In the genomic region with DNA sequence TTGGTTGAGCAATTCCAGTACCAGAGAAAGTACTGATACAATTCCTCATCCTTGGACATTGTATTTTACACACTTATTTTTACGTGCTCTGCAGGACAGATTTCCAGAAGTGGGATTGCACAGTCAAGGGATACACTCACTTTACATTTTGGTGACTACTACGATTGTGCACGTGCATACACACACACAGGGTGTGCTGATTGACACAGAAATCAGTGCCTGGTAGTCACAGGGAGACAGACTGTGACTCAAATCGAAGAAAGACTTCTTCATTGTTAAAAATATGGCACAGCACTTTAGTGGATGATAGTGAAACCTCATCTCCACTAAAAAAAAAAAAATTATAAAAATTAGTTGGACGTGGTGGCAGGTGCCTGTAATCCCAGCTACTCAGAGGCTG, we compare ENCODE assay signal across 18 cellular contexts. TPM values are rescaled to one million over a fixed set of nuclear protein-coding genes. Genes with fewer than 3 reads are reported as not detected.
DNase-seq lines count a peak whose midpoint lies in the region; ATAC-seq lines count a peak whose summit lies in the region.
"Had no signal": no experiment of that assay in that cellular context is flagged by ENCODE, and none has a peak within 500 bp of the region (broad histone marks: within the 10 kb centered on the region; RNA-seq: fewer than 3 reads in every experiment).

No MANE protein-coding gene starts in this region.

- peak overlapping the region; percentile 27 for H3K27ac Mint-ChIP-seq in activated CD4-positive, alpha-beta T cell treated with anti-CD3 and anti-CD28 coated beads for 36 hours
- peak overlapping the region; percentile 18 for H3K27ac Mint-ChIP-seq in stimulated activated naive CD8-positive, alpha-beta T cell treated with anti-CD3 and anti-CD28 coated beads, Interleukin-15, Interleukin-2, amounts not matched to agents 100 ng/mL and 50 ng/mL, for 24 hours
- H3K27ac Mint-ChIP-seq in activated CD8-positive, alpha-beta T cell treated with anti-CD3 and anti-CD28 coated beads, Interleukin-2, amount 10 ng/mL, durations not matched to agents 7 days and 5 days: no peak overlapping the region
- no peak overlapping the region for H3K27ac Mint-ChIP-seq in stimulated activated effector memory CD8-positive, alpha-beta T cell treated with anti-CD3 and anti-CD28 coated beads, Interleukin-12 subunit alpha, Interleukin-12 subunit beta, amount 100 ng/mL, for 72 hours
- H3K27ac Mint-ChIP-seq: HFFc6 had no signal

- ATAC-seq in activated CD4-positive, alpha-beta T cell treated with anti-CD3 and anti-CD28 coated beads for 36 hours: peak; percentile 39
- no peak for ATAC-seq in stimulated activated naive CD8-positive, alpha-beta T cell treated with anti-CD3 and anti-CD28 coated beads, Interleukin-15, Interleukin-2, amounts not matched to agents 100 U/mL and 50 U/mL, for 24 hours
- no peak for ATAC-seq in activated CD8-positive, alpha-beta T cell treated with anti-CD3 and anti-CD28 coated beads, Interleukin-2, amount 10 ng/mL, durations not matched to agents 7 days and 5 days
- peak; percentile 27 for ATAC-seq in stimulated activated effector memory CD8-positive, alpha-beta T cell treated with anti-CD3 and anti-CD28 coated beads, Interleukin-12 subunit alpha, Interleukin-12 subunit beta, amount 100 ng/mL, for 72 hours
- no peak for ATAC-seq in HG03135 (IDR thresholded peaks at IDR 0.05; ENCODE audit: unreplicated experiment)
- ATAC-seq: HepG2 had no signal

- H3K27me3 Mint-ChIP-seq in activated CD4-positive, alpha-beta T cell treated with anti-CD3 and anti-CD28 coated beads for 36 hours: no peaks in the 10 kb centered on the region
- no peaks in the 10 kb centered on the region for H3K27me3 Mint-ChIP-seq in stimulated activated naive CD8-positive, alpha-beta T cell treated with anti-CD3 and anti-CD28 coated beads, Interleukin-15, Interleukin-2, amounts not matched to agents 100 ng/mL and 50 ng/mL, for 24 hours
- no peaks in the 10 kb centered on the region for H3K27me3 Mint-ChIP-seq in activated CD8-positive, alpha-beta T cell treated with anti-CD3 and anti-CD28 coated beads, Interleukin-2, amount 10 ng/mL, durations not matched to agents 7 days and 5 days (ENCODE audit: low read depth)
- H3K27me3 Mint-ChIP-seq: CD8-positive, alpha-beta memory T cell had no signal

- CTCF ChIA-PET in activated CD4-positive, alpha-beta T cell treated with anti-CD3 and anti-CD28 coated beads for 36 hours (lab: Charles Lee): interaction anchor here (0.8 to 1.2 kb wide), 4 partner anchors 11 to 44 kb away, joined by 3 read pairs; no protein-coding TSS in a partner anchor
- CTCF ChIA-PET in activated CD8-positive, alpha-beta T cell treated with anti-CD3 and anti-CD28 coated beads, Interleukin-2, amount 10 ng/mL, durations not matched to agents 7 days and 5 days (lab: Charles Lee): interaction anchor here (1.4 kb wide), 1 partner anchor 15 kb away, joined by 5 read pairs; no protein-coding TSS in a partner anchor

- DNase-seq in activated CD4-positive, alpha-beta T cell treated with anti-CD3 and anti-CD28 coated beads for 36 hours: no peak
- DNase-seq in activated CD4-positive, alpha-beta T cell treated with anti-CD3 and anti-CD28 coated beads, Interleukin-2, amount 50 U/mL, for 48 hours: no peak
- no peak for DNase-seq in stimulated activated naive CD8-positive, alpha-beta T cell treated with anti-CD3 and anti-CD28 coated beads, Interleukin-15, Interleukin-2, amounts not matched to agents 100 U/mL and 50 U/mL, for 24 hours
- peak; percentile 13 for DNase-seq in activated CD8-positive, alpha-beta T cell treated with anti-CD3 and anti-CD28 coated beads, Interleukin-2, amount 10 ng/mL, durations not matched to agents 7 days and 5 days
- peak in 1 of 2 donors; percentile 29 for DNase-seq in stimulated activated effector memory CD8-positive, alpha-beta T cell treated with anti-CD3 and anti-CD28 coated beads, Interleukin-12 subunit alpha, Interleukin-12 subunit beta, amount 100 ng/mL, for 72 hours (ENCODE audit: low spot score in 2 of 2)
- no peak for DNase-seq in SK-N-DZ (ENCODE audit: low spot score)
- DNase-seq: 8988T; AML-193; Caco-2; CD8-positive, alpha-beta memory T cell; DMS53; GF-D8; HCEC 1CT; HFFc6 had no signal

- no peak overlapping the region for H3K4me3 Mint-ChIP-seq in activated CD4-positive, alpha-beta T cell treated with anti-CD3 and anti-CD28 coated beads for 36 hours
- no peak overlapping the region for H3K4me3 Mint-ChIP-seq in stimulated activated naive CD8-positive, alpha-beta T cell treated with anti-CD3 and anti-CD28 coated beads, Interleukin-15, Interleukin-2, amounts not matched to agents 100 ng/mL and 50 ng/mL, for 24 hours
- H3K4me3 Mint-ChIP-seq in activated CD8-positive, alpha-beta T cell treated with anti-CD3 and anti-CD28 coated beads, Interleukin-2, amount 10 ng/mL, durations not matched to agents 7 days and 5 days: no peak overlapping the region
- H3K4me3 Mint-ChIP-seq in stimulated activated effector memory CD8-positive, alpha-beta T cell treated with anti-CD3 and anti-CD28 coated beads, Interleukin-12 subunit alpha, Interleukin-12 subunit beta, amount 100 ng/mL, for 72 hours: no peak overlapping the region
- H3K4me3 Mint-ChIP-seq: CD8-positive, alpha-beta memory T cell; HFFc6 had no signal

- intact Hi-C loops in activated CD4-positive, alpha-beta T cell treated with anti-CD3 and anti-CD28 coated beads for 36 hours (cut with DNase I, micrococcal nuclease): no loop called here

- H3K36me3 Mint-ChIP-seq in activated CD4-positive, alpha-beta T cell treated with anti-CD3 and anti-CD28 coated beads for 36 hours (ENCODE audit: low read depth): peaks cover 4% of the 10 kb centered on the region
- peaks cover 5% of the 10 kb centered on the region for H3K36me3 Mint-ChIP-seq in stimulated activated naive CD8-positive, alpha-beta T cell treated with anti-CD3 and anti-CD28 coated beads, Interleukin-15, Interleukin-2, amounts not matched to agents 100 ng/mL and 50 ng/mL, for 24 hours (ENCODE audit: low read depth)
- H3K36me3 Mint-ChIP-seq in activated CD8-positive, alpha-beta T cell treated with anti-CD3 and anti-CD28 coated beads, Interleukin-2, amount 10 ng/mL, durations not matched to agents 7 days and 5 days (ENCODE audit: low read depth): peaks cover 2% of the 10 kb centered on the region
- no peaks in the 10 kb centered on the region for H3K36me3 Mint-ChIP-seq in stimulated activated effector memory CD8-positive, alpha-beta T cell treated with anti-CD3 and anti-CD28 coated beads, Interleukin-12 subunit alpha, Interleukin-12 subunit beta, amount 100 ng/mL, for 72 hours

- POLR2A ChIA-PET in activated CD4-positive, alpha-beta T cell treated with anti-CD3 and anti-CD28 coated beads for 36 hours (lab: Charles Lee): interaction anchor here (0.7 kb wide), 1 partner anchor 22 kb away, joined by 4 read pairs; a partner anchor contains a TSS
- POLR2A ChIA-PET in activated CD8-positive, alpha-beta T cell treated with anti-CD3 and anti-CD28 coated beads, Interleukin-2, amount 10 ng/mL, durations not matched to agents 7 days and 5 days (lab: Charles Lee): interaction anchor here (1.4 kb wide), 1 partner anchor 25 kb away, joined by 3 read pairs; no protein-coding TSS in a partner anchor

- peaks cover under 1% of the 10 kb centered on the region for H3K9me3 Mint-ChIP-seq in activated CD4-positive, alpha-beta T cell treated with anti-CD3 and anti-CD28 coated beads for 36 hours (ENCODE audit: low read depth)
- H3K9me3 Mint-ChIP-seq in stimulated activated naive CD8-positive, alpha-beta T cell treated with anti-CD3 and anti-CD28 coated beads, Interleukin-15, Interleukin-2, amounts not matched to agents 100 ng/mL and 50 ng/mL, for 24 hours: peaks cover 8% of the 10 kb centered on the region
- no peaks in the 10 kb centered on the region for H3K9me3 Mint-ChIP-seq in activated CD8-positive, alpha-beta T cell treated with anti-CD3 and anti-CD28 coated beads, Interleukin-2, amount 10 ng/mL, durations not matched to agents 7 days and 5 days (ENCODE audit: insufficient read depth)
- H3K9me3 Mint-ChIP-seq in stimulated activated effector memory CD8-positive, alpha-beta T cell treated with anti-CD3 and anti-CD28 coated beads, Interleukin-12 subunit alpha, Interleukin-12 subunit beta, amount 100 ng/mL, for 72 hours: peaks cover 2% of the 10 kb centered on the region
- H3K9me3 Mint-ChIP-seq: CD8-positive, alpha-beta memory T cell; HFFc6 had no signal

- peaks cover 70% of the 10 kb centered on the region for H3K4me1 Mint-ChIP-seq in activated CD4-positive, alpha-beta T cell treated with anti-CD3 and anti-CD28 coated beads for 36 hours
- peaks cover 76% of the 10 kb centered on the region for H3K4me1 Mint-ChIP-seq in stimulated activated naive CD8-positive, alpha-beta T cell treated with anti-CD3 and anti-CD28 coated beads, Interleukin-15, Interleukin-2, amounts not matched to agents 100 ng/mL and 50 ng/mL, for 24 hours (ENCODE audit: low read depth)
- H3K4me1 Mint-ChIP-seq in activated CD8-positive, alpha-beta T cell treated with anti-CD3 and anti-CD28 coated beads, Interleukin-2, amount 10 ng/mL, durations not matched to agents 7 days and 5 days (ENCODE audit: low read depth): peaks cover 59% of the 10 kb centered on the region
- peaks cover 72% of the 10 kb centered on the region for H3K4me1 Mint-ChIP-seq in stimulated activated effector memory CD8-positive, alpha-beta T cell treated with anti-CD3 and anti-CD28 coated beads, Interleukin-12 subunit alpha, Interleukin-12 subunit beta, amount 100 ng/mL, for 72 hours

RNA-seq across cellular contexts. Expression of a gene that starts 1.5 kb away (rescaled TPM):
- total RNA-seq in activated CD4-positive, alpha-beta T cell treated with anti-CD3 and anti-CD28 coated beads for 36 hours: under 1 TPM; 0.79 to 0.82 TPM
- total RNA-seq in activated CD8-positive, alpha-beta T cell treated with anti-CD3 and anti-CD28 coated beads, Interleukin-2, amount 10 ng/mL, durations not matched to agents 7 days and 5 days: not detected
- polyA plus RNA-seq in SK-N-DZ (2014; cell fraction: cytosol; rRNA removed): not detected in 2 replicates
- not detected in 2 replicates for polyA plus RNA-seq in SK-N-DZ (2014; cell fraction: nucleus; rRNA removed)
- total RNA-seq: Caco-2, H4, HepG2, HFFc6 had no signal
- polyA plus RNA-seq: CD8-positive, alpha-beta memory T cell; HepG2 had no signal

RNA-seq across cellular contexts. Expression of a gene that starts 16.1 kb away (rescaled TPM):
- 100 to 1,000 TPM; 208 to 249 TPM for total RNA-seq in activated CD4-positive, alpha-beta T cell treated with anti-CD3 and anti-CD28 coated beads for 36 hours
- 100 to 1,000 TPM; 254 to 263 TPM for total RNA-seq in activated CD8-positive, alpha-beta T cell treated with anti-CD3 and anti-CD28 coated beads, Interleukin-2, amount 10 ng/mL, durations not matched to agents 7 days and 5 days
- polyA plus RNA-seq in SK-N-DZ (2014; cell fraction: cytosol; rRNA removed): not detected in 2 replicates
- not detected in 2 replicates for polyA plus RNA-seq in SK-N-DZ (2014; cell fraction: nucleus; rRNA removed)
- total RNA-seq: Caco-2, HepG2, HFFc6 had no signal

RNA-seq across cellular contexts. Expression of a gene that starts 21.9 kb away (rescaled TPM):
- total RNA-seq in activated CD4-positive, alpha-beta T cell treated with anti-CD3 and anti-CD28 coated beads for 36 hours: 10 to 100 TPM in 1 of 2 experiments, 1 to 10 TPM in 1; 10.0 to 16.9 TPM
- 10 to 100 TPM; 13.1 to 13.9 TPM for total RNA-seq in activated CD8-positive, alpha-beta T cell treated with anti-CD3 and anti-CD28 coated beads, Interleukin-2, amount 10 ng/mL, durations not matched to agents 7 days and 5 days
- polyA plus RNA-seq in SK-N-DZ (2014; cell fraction: cytosol; rRNA removed): 13.3 and 14.6 TPM in 2 replicates
- 13.3 and 15.7 TPM in 2 replicates for polyA plus RNA-seq in SK-N-DZ (2014; cell fraction: nucleus; rRNA removed)

RNA-seq across cellular contexts. Expression of a gene that starts 55.7 kb away (rescaled TPM):
- 10 to 100 TPM; 12.6 to 15.9 TPM for total RNA-seq in activated CD4-positive, alpha-beta T cell treated with anti-CD3 and anti-CD28 coated beads for 36 hours
- 10 to 100 TPM; 77.6 to 78.7 TPM for total RNA-seq in activated CD8-positive, alpha-beta T cell treated with anti-CD3 and anti-CD28 coated beads, Interleukin-2, amount 10 ng/mL, durations not matched to agents 7 days and 5 days
- polyA plus RNA-seq in SK-N-DZ (2014; cell fraction: cytosol; rRNA removed): 0.10 TPM in 1 of 2 replicates, not detected in the other
- polyA plus RNA-seq in SK-N-DZ (2014; cell fraction: nucleus; rRNA removed): 0.05 TPM in 1 of 2 replicates, not detected in the other

Comparison
In these comparisons a context has a peak if more than half of its experiments do, and no peak if none do; other contexts are left out.
1. ATAC-seq: peak in activated CD4-positive, alpha-beta T cell treated with anti-CD3 and anti-CD28 coated beads for 36 hours (single experiment) and stimulated activated effector memory CD8-positive, alpha-beta T cell treated with anti-CD3 and anti-CD28 coated beads, Interleukin-12 subunit alpha, Interleukin-12 subunit beta, amount 100 ng/mL, for 72 hours (single experiment); none in stimulated activated naive CD8-positive, alpha-beta T cell treated with anti-CD3 and anti-CD28 coated beads, Interleukin-15, Interleukin-2, amounts not matched to agents 100 U/mL and 50 U/mL, for 24 hours (single experiment), activated CD8-positive, alpha-beta T cell treated with anti-CD3 and anti-CD28 coated beads, Interleukin-2, amount 10 ng/mL, durations not matched to agents 7 days and 5 days (single experiment) and HG03135 (single experiment).
2. H3K27ac Mint-ChIP-seq: peak in activated CD4-positive, alpha-beta T cell treated with anti-CD3 and anti-CD28 coated beads for 36 hours (single experiment) and stimulated activated naive CD8-positive, alpha-beta T cell treated with anti-CD3 and anti-CD28 coated beads, Interleukin-15, Interleukin-2, amounts not matched to agents 100 ng/mL and 50 ng/mL, for 24 hours (single experiment); none in activated CD8-positive, alpha-beta T cell treated with anti-CD3 and anti-CD28 coated beads, Interleukin-2, amount 10 ng/mL, durations not matched to agents 7 days and 5 days (single experiment) and stimulated activated effector memory CD8-positive, alpha-beta T cell treated with anti-CD3 and anti-CD28 coated beads, Interleukin-12 subunit alpha, Interleukin-12 subunit beta, amount 100 ng/mL, for 72 hours (single experiment).